ENCODE assay signal across 9 cellular contexts in genomic region chr9:96441798-96442445, GRCh38. TPM values are rescaled to one million over a fixed set of nuclear protein-coding genes. Genes with fewer than 3 reads are reported as not detected.
DNase-seq lines count a peak whose midpoint lies in the region; ATAC-seq and TF ChIP-seq lines count a peak whose summit lies in the region.
"Had no signal": no experiment of that assay in that cellular context is flagged by ENCODE, and none has a peak within 500 bp of the region (broad histone marks: within the 10 kb centered on the region; RNA-seq: fewer than 3 reads in every experiment).

No MANE protein-coding gene starts in this region.

- H3K27me3 ChIP-seq in suprapubic skin: no peaks in the 10 kb centered on the region

- H3K4me3 ChIP-seq in suprapubic skin: no peak overlapping the region

- no peaks in the 10 kb centered on the region for H3K4me1 ChIP-seq in suprapubic skin

- no peaks in the 10 kb centered on the region for H3K36me3 ChIP-seq in suprapubic skin

- TF ChIP-seq CTCF in suprapubic skin (IDR thresholded peaks at IDR 0.05): no peak

- peak; percentile 84 for DNase-seq in DMS53 (lab: John Stamatoyannopoulos, UW)
- peak; percentile 28 for DNase-seq in HuH-7 (ENCODE audit: low spot score)
- DNase-seq in SW480 (ENCODE audit: low spot score): peak; percentile 58
- DNase-seq in iPS-NIHi7 (ENCODE audit: extremely low spot score): peak; percentile 46
- DNase-seq in activated CD8-positive, alpha-beta memory T cell treated with anti-CD3 and anti-CD28 coated beads, Interleukin-2, amount 50 U/mL, for 4 hours: no peak
- DNase-seq in suprapubic skin (ENCODE audit: low spot score in 2 of 2): no peak
- DNase-seq: stimulated activated naive B cell treated with anti-CD40 and anti-IgM and Interleukin-4, amounts not matched to agents 10 μg/mL and 1 μg/mL and 100 μg/mL, for 72 hours had no signal

- H3K9me3 ChIP-seq in suprapubic skin: no peaks in the 10 kb centered on the region

- no peak for TF ChIP-seq EP300 in suprapubic skin (IDR thresholded peaks at IDR 0.05)

- H3K27ac ChIP-seq in suprapubic skin: no peak overlapping the region

- TF ChIP-seq POLR2A in suprapubic skin (IDR thresholded peaks at IDR 0.05): no peak

- ATAC-seq in HG03520 (IDR thresholded peaks at IDR 0.05; ENCODE audit: unreplicated experiment) (no peak), GM18502 (IDR thresholded peaks at IDR 0.05; ENCODE audit: poor library complexity, unreplicated experiment) (no peak)

- 93% methylated on average over 5 of the region's 5 CpGs for WGBS in suprapubic skin

RNA-seq across cellular contexts. Expression of gene HABP4, which starts 8.0 kb away (rescaled TPM):
- total RNA-seq in suprapubic skin: 1 to 10 TPM; 3.9 to 9.2 (median 7.1) TPM

RNA-seq across cellular contexts. Expression of gene ZNF367, which starts 23.8 kb away (rescaled TPM):
- total RNA-seq in suprapubic skin: 1 to 10 TPM; 1.9 to 7.0 (median 3.0) TPM

RNA-seq across cellular contexts. Expression of gene SLC35D2, which starts 58.4 kb away (rescaled TPM):
- 10 to 100 TPM; 11.3 to 20.6 (median 17.9) TPM for total RNA-seq in suprapubic skin

Comparison
In these comparisons a context has a peak if more than half of its experiments do, and no peak if none do; other contexts are left out.
1. DNase-seq: peak in DMS53 (single experiment), HuH-7 (single experiment), SW480 (single experiment) and iPS-NIHi7 (single experiment); none in activated CD8-positive, alpha-beta memory T cell treated with anti-CD3 and anti-CD28 coated beads, Interleukin-2, amount 50 U/mL, for 4 hours (single experiment) and suprapubic skin (0 of 2).